Comparison of ENCODE assay signal across 38 cellular contexts in the genomic region with DNA sequence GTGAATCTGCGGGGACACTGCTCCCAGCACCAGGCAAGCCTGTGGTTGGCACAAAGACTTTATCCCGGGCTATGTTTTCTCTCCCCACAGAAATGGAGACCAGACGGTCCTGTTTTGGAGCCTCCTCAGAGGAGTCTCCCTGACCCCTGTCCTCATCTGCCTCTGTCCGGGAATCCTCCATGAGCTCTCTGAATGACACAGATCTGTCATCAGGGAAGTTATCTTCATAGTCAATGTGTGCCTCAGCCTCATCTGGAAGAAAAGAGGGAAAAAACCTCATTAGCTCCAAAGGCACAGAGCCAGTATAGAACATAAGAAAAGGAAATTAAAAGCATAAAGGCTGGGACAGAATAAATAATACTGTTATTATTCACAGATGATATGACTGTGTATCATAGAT.
"Had no signal": no experiment of that assay in that cellular context is flagged by ENCODE, and none has a peak within 500 bp of the region (broad histone marks: within the 10 kb centered on the region; RNA-seq: fewer than 3 reads in every experiment).

No MANE protein-coding gene starts in this region.

- H3K36me3 ChIP-seq: adrenal gland, cardiac muscle cell had no signal

- FAIRE-seq: bronchial epithelial cell, TTC549 had no signal

- DNase-seq: activated B cell treated with CpG ODN at 0.5 μM for 24 hours; activated CD4-positive, alpha-beta memory T cell treated with anti-CD3 and anti-CD28 coated beads for 36 hours; activated CD4-positive, alpha-beta T cell treated with anti-CD3 and anti-CD28 coated beads for 4 hours; activated CD4-positive, alpha-beta T cell treated with anti-CD3 and anti-CD28 coated beads, Interleukin-2, amount 10 ng/mL, durations not matched to agents 24 days and 14 days; activated CD4-positive, alpha-beta T cell treated with anti-CD3 and anti-CD28 coated beads, Interleukin-2, amount 50 U/mL, for 1 hour; activated CD4-positive, alpha-beta T cell treated with anti-CD3 and anti-CD28 coated beads, Interleukin-2, amount 50 U/mL, for 4 hours; activated CD4-positive, CD25-positive, alpha-beta regulatory T cell treated with anti-CD3 and anti-CD28 coated beads, Interleukin-2, amount 50 U/mL, for 72 hours; activated CD8-positive, alpha-beta memory T cell treated with anti-CD3 and anti-CD28 coated beads, Interleukin-2, amount 50 U/mL, for 4 hours; activated CD8-positive, alpha-beta T cell treated with anti-CD3 and anti-CD28 coated beads for 36 hours; activated effector memory CD4-positive, alpha-beta T cell treated with anti-CD3 and anti-CD28 coated beads, Interleukin-2, amount 50 U/mL, for 16 hours; activated gamma-delta T cell treated with Interleukin-2 at 50 U/mL for 16 hours; activated naive CD4-positive, alpha-beta T cell; activated naive CD4-positive, alpha-beta T cell treated with anti-CD3 and anti-CD28 coated beads for 36 hours; activated naive CD4-positive, alpha-beta T cell treated with anti-CD3 and anti-CD28 coated beads, Interleukin-2, amount 50 U/mL, for 16 hours; activated naive CD8-positive, alpha-beta T cell treated with anti-CD3 and anti-CD28 coated beads for 36 hours; activated T-cell treated with anti-CD3 and anti-CD28 coated beads for 4 hours; activated T-cell treated with anti-CD3 and anti-CD28 coated beads, Interleukin-2, amount 50 U/mL, for 1 hour; activated T-cell treated with anti-CD3 and anti-CD28 coated beads, Interleukin-2, amount 50 U/mL, for 4 hours; activated T-cell treated with anti-CD3 and anti-CD28 coated beads, Interleukin-2, amount 50 U/mL, for 72 hours; adrenal gland; amniotic stem cell; aorta; caudate nucleus; cerebellar nuclear complex; T-helper 1 cell; T-helper 2 cell; T-helper 9 cell had no signal

- H3K27ac ChIP-seq: adrenal gland, cardiac muscle cell, VCaP had no signal

- ATAC-seq: activated CD8-positive, alpha-beta T cell treated with anti-CD3 and anti-CD28 coated beads for 36 hours; activated T-cell treated with anti-CD3 and anti-CD28 coated beads, Interleukin-2, amount 50 U/mL, for 4 hours; activated T-cell treated with anti-CD3 and anti-CD28 coated beads, Interleukin-2, amount 50 U/mL, for 72 hours; activated T-helper 17 cell treated with anti-CD3 and anti-CD28 coated beads, Interleukin-2, amount 50 U/mL, for 72 hours had no signal

- H3K27ac Mint-ChIP-seq: activated B cell treated with CpG ODN at 0.5 μM for 24 hours; activated CD4-positive, alpha-beta memory T cell treated with anti-CD3 and anti-CD28 coated beads for 36 hours; activated CD4-positive, alpha-beta T cell treated with anti-CD3 and anti-CD28 coated beads, Interleukin-2, amount 10 ng/mL, durations not matched to agents 24 days and 14 days; activated CD8-positive, alpha-beta T cell treated with anti-CD3 and anti-CD28 coated beads for 36 hours; activated naive CD4-positive, alpha-beta T cell treated with anti-CD3 and anti-CD28 coated beads for 36 hours; activated naive CD4-positive, alpha-beta T cell treated with anti-CD3 and anti-CD28 coated beads, Interleukin-2, amount 50 U/mL, for 72 hours; activated naive CD8-positive, alpha-beta T cell treated with anti-CD3 and anti-CD28 coated beads for 36 hours; activated T-cell treated with anti-CD3 and anti-CD28 coated beads, Interleukin-2, amount 50 U/mL, for 72 hours; activated T-helper 1 cell treated with anti-CD3 and anti-CD28 coated beads, Interleukin-12 subunit alpha, Interleukin-12 subunit beta, Interleukin-2, Interleukin-4 antibody, amounts not matched to agents 30 ng/mL and 10 ng/mL and 1 ng/mL, durations not matched to agents 14 hours and 24 hours and 36 hours; activated T-helper 17 cell treated with anti-CD3 and anti-CD28 coated beads, Interleukin-2, amount 50 U/mL, for 72 hours; brain; T-helper 1 cell treated with Interleukin-12 subunit alpha and Interleukin-12 subunit beta and Interleukin-4 antibody, amounts not matched to agents 30 μg/mL and 1 μg/mL, for 36 hours; T-helper 2 cell treated with Interferon-gamma antibody and Interleukin-4, amounts not matched to agents 5 μg/mL and 100 μg/mL, for 36 hours had no signal

- H3K27me3 ChIP-seq: adrenal gland, cardiac muscle cell had no signal

- H3K9me3 Mint-ChIP-seq: activated B cell treated with CpG ODN at 0.5 μM for 24 hours; activated CD4-positive, alpha-beta memory T cell treated with anti-CD3 and anti-CD28 coated beads for 36 hours; activated CD4-positive, alpha-beta T cell treated with anti-CD3 and anti-CD28 coated beads, Interleukin-2, amount 10 ng/mL, durations not matched to agents 24 days and 14 days; activated CD8-positive, alpha-beta T cell treated with anti-CD3 and anti-CD28 coated beads for 36 hours; activated naive CD4-positive, alpha-beta T cell treated with anti-CD3 and anti-CD28 coated beads for 36 hours; activated naive CD4-positive, alpha-beta T cell treated with anti-CD3 and anti-CD28 coated beads, Interleukin-2, amount 50 U/mL, for 72 hours; activated naive CD8-positive, alpha-beta T cell treated with anti-CD3 and anti-CD28 coated beads for 36 hours; activated T-cell treated with anti-CD3 and anti-CD28 coated beads, Interleukin-2, amount 50 U/mL, for 4 hours; activated T-cell treated with anti-CD3 and anti-CD28 coated beads, Interleukin-2, amount 50 U/mL, for 72 hours; activated T-helper 1 cell treated with anti-CD3 and anti-CD28 coated beads, Interleukin-12 subunit alpha, Interleukin-12 subunit beta, Interleukin-2, Interleukin-4 antibody, amounts not matched to agents 30 ng/mL and 10 ng/mL and 1 ng/mL, durations not matched to agents 14 hours and 24 hours and 36 hours; activated T-helper 17 cell treated with anti-CD3 and anti-CD28 coated beads, Interleukin-2, amount 50 U/mL, for 72 hours; brain; central memory CD8-positive, alpha-beta T cell; T-helper 1 cell treated with Interleukin-12 subunit alpha and Interleukin-12 subunit beta and Interleukin-4 antibody, amounts not matched to agents 30 μg/mL and 1 μg/mL, for 36 hours; T-helper 2 cell treated with Interferon-gamma antibody and Interleukin-4, amounts not matched to agents 5 μg/mL and 100 μg/mL, for 36 hours had no signal

- H3K4me3 Mint-ChIP-seq: activated B cell treated with CpG ODN at 0.5 μM for 24 hours; activated CD4-positive, alpha-beta memory T cell treated with anti-CD3 and anti-CD28 coated beads for 36 hours; activated CD4-positive, alpha-beta T cell treated with anti-CD3 and anti-CD28 coated beads, Interleukin-2, amount 10 ng/mL, durations not matched to agents 24 days and 14 days; activated CD8-positive, alpha-beta T cell treated with anti-CD3 and anti-CD28 coated beads for 36 hours; activated naive CD4-positive, alpha-beta T cell treated with anti-CD3 and anti-CD28 coated beads for 36 hours; activated naive CD8-positive, alpha-beta T cell treated with anti-CD3 and anti-CD28 coated beads for 36 hours; activated T-cell treated with anti-CD3 and anti-CD28 coated beads, Interleukin-2, amount 50 U/mL, for 4 hours; activated T-cell treated with anti-CD3 and anti-CD28 coated beads, Interleukin-2, amount 50 U/mL, for 72 hours; activated T-helper 1 cell treated with anti-CD3 and anti-CD28 coated beads, Interleukin-12 subunit alpha, Interleukin-12 subunit beta, Interleukin-2, Interleukin-4 antibody, amounts not matched to agents 30 ng/mL and 10 ng/mL and 1 ng/mL, durations not matched to agents 14 hours and 24 hours and 36 hours; activated T-helper 17 cell treated with anti-CD3 and anti-CD28 coated beads, Interleukin-2, amount 50 U/mL, for 72 hours; brain; central memory CD8-positive, alpha-beta T cell; T-helper 1 cell treated with Interleukin-12 subunit alpha and Interleukin-12 subunit beta and Interleukin-4 antibody, amounts not matched to agents 30 μg/mL and 1 μg/mL, for 36 hours; T-helper 2 cell treated with Interferon-gamma antibody and Interleukin-4, amounts not matched to agents 5 μg/mL and 100 μg/mL, for 36 hours had no signal

- H3K4me1 ChIP-seq: adrenal gland had no signal

- H3K4me1 Mint-ChIP-seq: activated CD4-positive, alpha-beta T cell treated with anti-CD3 and anti-CD28 coated beads, Interleukin-2, amount 10 ng/mL, durations not matched to agents 24 days and 14 days; activated naive CD8-positive, alpha-beta T cell treated with anti-CD3 and anti-CD28 coated beads for 36 hours; brain; central memory CD8-positive, alpha-beta T cell had no signal

- H3K9me3 ChIP-seq: adrenal gland had no signal

- H3K36me3 Mint-ChIP-seq: activated CD4-positive, alpha-beta memory T cell treated with anti-CD3 and anti-CD28 coated beads for 36 hours; activated naive CD4-positive, alpha-beta T cell treated with anti-CD3 and anti-CD28 coated beads, Interleukin-2, amount 50 U/mL, for 72 hours; activated naive CD8-positive, alpha-beta T cell treated with anti-CD3 and anti-CD28 coated beads for 36 hours; brain had no signal

- H3K4me3 ChIP-seq: adrenal gland, cardiac muscle cell had no signal
